Comparison of ENCODE assay signal across 9 cellular contexts in genomic region chr1:25028910-25029599, GRCh38.
DNase-seq lines count a peak whose midpoint lies in the region; ATAC-seq and TF ChIP-seq lines count a peak whose summit lies in the region.
"Had no signal": no experiment of that assay in that cellular context is flagged by ENCODE, and none has a peak within 500 bp of the region (broad histone marks: within the 10 kb centered on the region; RNA-seq: fewer than 3 reads in every experiment).

No MANE protein-coding gene starts in this region.

- H3K27ac ChIP-seq in right atrium auricular region = no peak overlapping the region
- H3K27ac ChIP-seq: epithelial cell of prostate had no signal

- TF ChIP-seq CTCF in right atrium auricular region (IDR thresholded peaks at IDR 0.05) = no peak

- DNase-seq in DMS79 treated with DMSO at 0.1 percent for 48 hours (lab: John Stamatoyannopoulos, UW) (peak; percentile 97), T-cell (no peak), naive B cell (no peak), right atrium auricular region (ENCODE audit: low spot score) (no peak)
- DNase-seq: small intestine had no signal

- ATAC-seq in T-cell (replicated peaks in 1 of 4) = no peak
- ATAC-seq in naive B cell (ENCODE audit: low read depth in 2 of 2) = no peak
- no peak for ATAC-seq in HG02885 (IDR thresholded peaks at IDR 0.05; ENCODE audit: poor library complexity, unreplicated experiment)
- no peak for ATAC-seq in GM18909 (IDR thresholded peaks at IDR 0.05; ENCODE audit: poor library complexity, unreplicated experiment)

- H3K27ac Mint-ChIP-seq in T-cell = peak overlapping the region; percentile 91 to 93
- H3K27ac Mint-ChIP-seq in naive B cell = peak overlapping the region; percentile 36 to 91 (median 87)

- H3K4me3 ChIP-seq in right atrium auricular region = no peak overlapping the region

- no peaks in the 10 kb centered on the region for H3K36me3 Mint-ChIP-seq in T-cell
- no peaks in the 10 kb centered on the region for H3K36me3 Mint-ChIP-seq in naive B cell

- CTCF ChIA-PET in T-cell (lab: Charles Lee) = interaction anchor here in 1 of 2 donors (0.6 to 1.2 kb wide), 2 partner anchors 97 to 107 kb away, joined by 4 read pairs; no protein-coding TSS in a partner anchor

- no peaks in the 10 kb centered on the region for H3K36me3 ChIP-seq in right atrium auricular region

- no peaks in the 10 kb centered on the region for H3K9me3 ChIP-seq in right atrium auricular region

- H3K4me1 Mint-ChIP-seq in T-cell (peaks cover 86 to 94% (median 92%) of the 10 kb centered on the region in 3 donors), naive B cell (peaks cover 31 to 79% (median 59%) of the 10 kb centered on the region in 3 donors)

- no peaks in the 10 kb centered on the region for H3K9me3 Mint-ChIP-seq in T-cell
- no peaks in the 10 kb centered on the region for H3K9me3 Mint-ChIP-seq in naive B cell

- H3K4me3 Mint-ChIP-seq in T-cell = peak overlapping the region; percentile 28 to 75 (median 66)
- peak overlapping the region; percentile 1 to 74 (median 46) for H3K4me3 Mint-ChIP-seq in naive B cell

- H3K4me1 ChIP-seq in right atrium auricular region = no peaks in the 10 kb centered on the region

- H3K27me3 Mint-ChIP-seq in T-cell (no peaks in the 10 kb centered on the region), naive B cell (no peaks in the 10 kb centered on the region)

- no peaks in the 10 kb centered on the region for H3K27me3 ChIP-seq in right atrium auricular region

- POLR2A ChIA-PET in T-cell (lab: Charles Lee) = interaction anchor here (0.5 to 1.0 kb wide), 4 partner anchors 13 to 1096 kb away, joined by 3 to 4 read pairs (median 4); no protein-coding TSS in a partner anchor

- TF ChIP-seq POLR2A in GM18526 (IDR thresholded peaks at IDR 0.05; ENCODE audit: extremely low read depth, insufficient read length) = peak; percentile 42
